ENCODE assay signal across 8 cellular contexts in the genomic region with DNA sequence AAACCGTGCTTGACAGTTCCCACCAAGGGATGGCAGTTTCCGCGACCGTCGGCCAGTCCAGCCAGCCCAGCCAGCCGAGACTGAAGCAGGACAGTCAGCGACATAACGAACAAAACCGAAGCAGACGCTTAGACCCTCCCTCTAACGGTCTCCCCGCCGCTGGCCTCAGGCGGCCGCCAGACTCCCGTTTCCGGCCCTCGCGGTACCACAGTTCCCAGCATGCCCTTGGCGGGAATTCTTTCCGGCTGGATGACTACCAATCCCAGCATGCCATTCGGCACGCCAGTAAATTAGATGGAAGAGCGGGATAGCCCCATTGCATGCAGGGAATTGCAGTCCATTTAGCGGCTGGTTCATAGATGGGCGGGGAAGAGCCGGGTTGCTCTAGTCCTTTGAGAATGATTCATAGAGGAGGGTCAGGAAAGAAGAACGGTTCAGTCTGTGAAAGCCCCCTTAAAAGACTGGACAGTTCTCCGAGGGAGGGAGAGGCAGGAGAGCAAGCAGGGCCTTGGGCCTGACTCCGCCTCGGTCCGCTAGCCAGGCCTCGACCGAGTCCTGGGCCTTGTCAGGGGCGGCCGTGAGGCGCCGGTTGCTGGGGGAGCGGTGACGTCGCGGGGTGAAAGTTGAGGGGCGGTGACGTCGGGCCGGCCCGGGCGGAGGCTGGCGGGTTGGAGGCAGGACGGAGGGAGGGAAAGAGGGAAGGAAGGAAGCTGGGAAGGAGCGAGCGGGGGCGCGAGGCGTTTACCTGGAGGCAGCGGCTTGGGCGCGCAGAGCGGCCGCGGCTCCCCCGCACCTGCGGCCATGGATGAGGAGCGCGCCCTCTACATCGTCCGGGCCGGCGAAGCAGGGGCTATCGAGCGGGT. TPM values are rescaled to one million over a fixed set of nuclear protein-coding genes. Genes with fewer than 3 reads are reported as not detected.
DNase-seq lines count a peak whose midpoint lies in the region; ATAC-seq lines count a peak whose summit lies in the region.

A gene with protein sequence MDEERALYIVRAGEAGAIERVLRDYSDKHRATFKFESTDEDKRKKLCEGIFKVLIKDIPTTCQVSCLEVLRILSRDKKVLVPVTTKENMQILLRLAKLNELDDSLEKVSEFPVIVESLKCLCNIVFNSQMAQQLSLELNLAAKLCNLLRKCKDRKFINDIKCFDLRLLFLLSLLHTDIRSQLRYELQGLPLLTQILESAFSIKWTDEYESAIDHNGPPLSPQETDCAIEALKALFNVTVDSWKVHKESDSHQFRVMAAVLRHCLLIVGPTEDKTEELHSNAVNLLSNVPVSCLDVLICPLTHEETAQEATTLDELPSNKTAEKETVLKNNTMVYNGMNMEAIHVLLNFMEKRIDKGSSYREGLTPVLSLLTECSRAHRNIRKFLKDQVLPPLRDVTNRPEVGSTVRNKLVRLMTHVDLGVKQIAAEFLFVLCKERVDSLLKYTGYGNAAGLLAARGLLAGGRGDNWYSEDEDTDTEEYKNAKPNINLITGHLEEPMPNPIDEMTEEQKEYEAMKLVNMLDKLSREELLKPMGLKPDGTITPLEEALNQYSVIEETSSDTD (plus strand): TSS at position 738 of the 863 bp plus-strand sequence. CDS start 64 bp downstream, at position 802.

- ATAC-seq in GM21515 (IDR thresholded peaks at IDR 0.05; ENCODE audit: unreplicated experiment) = peak; percentile 89

- peak within 1 kb of the TSS; percentile 86 for H3K27ac ChIP-seq in epithelial cell of prostate

- DNase-seq in D341Med (ENCODE audit: low spot score) (peak; percentile 94), HuH-7 (ENCODE audit: low spot score) (peak; percentile 93), OCI-M2 (lab: John Stamatoyannopoulos, UW; ENCODE audit: unreplicated experiment) (peak; percentile 73), activated T-cell treated with anti-CD3 and anti-CD28 coated beads for 48 hours (ENCODE audit: low read depth) (peak; percentile 79), epithelial cell of prostate (ENCODE audit: low read depth, low spot score) (peak; percentile 96), mucosa of gallbladder (ENCODE audit: low spot score) (peak; percentile 97)
- peak; percentile 42 to 73 for DNase-seq in stimulated activated CD8-positive, alpha-beta memory T cell treated with anti-CD3 and anti-CD28 coated beads, Interleukin-4, amount 100 ng/mL, for 4 hours (ENCODE audit: low read depth in 2 of 2, low spot score in 1 of 2)

RNA-seq across cellular contexts. Expression of the gene that starts here (rescaled TPM):
- 39.4 TPM for total RNA-seq in mucosa of gallbladder

Comparison
In these comparisons a context has a peak if more than half of its experiments do, and no peak if none do; other contexts are left out.
1. Peak in every context shown above with its lines: DNase-seq, ATAC-seq and H3K27ac ChIP-seq.